Comparison of ENCODE assay signal across 22 cellular contexts in the genomic region with DNA sequence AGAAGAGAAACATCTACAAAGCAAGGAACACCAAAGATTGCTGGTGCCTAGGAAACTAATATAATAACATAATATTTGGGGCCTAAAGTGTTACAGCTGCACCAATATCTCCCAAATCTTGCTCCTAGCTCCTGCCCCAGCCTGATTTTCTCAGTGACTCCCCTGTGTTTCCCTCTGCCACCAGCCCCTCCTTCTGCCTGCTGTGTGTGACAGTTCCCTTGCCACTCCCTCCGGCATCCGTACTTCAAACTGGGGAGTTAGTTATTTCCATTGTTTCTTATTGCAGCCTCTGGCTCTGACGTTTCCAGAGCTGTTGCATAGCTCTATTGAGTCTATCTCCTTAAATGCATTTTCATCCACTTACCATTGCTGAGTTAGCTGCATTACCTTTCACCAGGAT. TPM values are rescaled to one million over a fixed set of nuclear protein-coding genes. Genes with fewer than 3 reads are reported as not detected.
"Had no signal": no experiment of that assay in that cellular context is flagged by ENCODE, and none has a peak within 500 bp of the region (broad histone marks: within the 10 kb centered on the region; RNA-seq: fewer than 3 reads in every experiment).

No MANE protein-coding gene starts in this region.

- H3K36me3 ChIP-seq: SJSA1 had no signal

- H3K4me3 Mint-ChIP-seq: IgD-negative memory B cell had no signal

- H3K27ac ChIP-seq: HL-60, KMS-11, SJSA1, SK-N-MC had no signal

- H3K9ac ChIP-seq: KMS-11 had no signal

- H3K27ac Mint-ChIP-seq: IgD-negative memory B cell had no signal

- H3K4me1 ChIP-seq: SJSA1 had no signal

- H3K27me3 Mint-ChIP-seq: IgD-negative memory B cell had no signal

- H3K4me2 ChIP-seq: KMS-11 had no signal

- H3K9me3 ChIP-seq: SJSA1 had no signal

- DNase-seq: Kasumi-1, MM.1S, NCI-H1092 treated with DMSO at 0.1 percent for 48 hours, NCI-H1417, NCI-H1436 treated with DMSO at 0.1 percent for 48 hours, NCI-H1694, NCI-H187 treated with DMSO at 0.1 percent for 48 hours, NCI-H2029 treated with DMSO at 0.1 percent for 48 hours, NCI-H2171, NCI-H226, NCI-H524, NCI-H526 treated with DMSO at 0.1 percent for 48 hours, NCI-H774, Right ventricle myocardium superior, RPMI8226, SIG-M5 had no signal

- H3K4me3 ChIP-seq: K562, SJSA1, SK-N-MC had no signal

- H3K27me3 ChIP-seq: SJSA1 had no signal

RNA-seq across cellular contexts. Expression of a gene that starts 43.0 kb away (rescaled TPM):
- total RNA-seq: SJSA1 had no signal
